31 cellular contexts compared by ENCODE assay signal in the genomic region with DNA sequence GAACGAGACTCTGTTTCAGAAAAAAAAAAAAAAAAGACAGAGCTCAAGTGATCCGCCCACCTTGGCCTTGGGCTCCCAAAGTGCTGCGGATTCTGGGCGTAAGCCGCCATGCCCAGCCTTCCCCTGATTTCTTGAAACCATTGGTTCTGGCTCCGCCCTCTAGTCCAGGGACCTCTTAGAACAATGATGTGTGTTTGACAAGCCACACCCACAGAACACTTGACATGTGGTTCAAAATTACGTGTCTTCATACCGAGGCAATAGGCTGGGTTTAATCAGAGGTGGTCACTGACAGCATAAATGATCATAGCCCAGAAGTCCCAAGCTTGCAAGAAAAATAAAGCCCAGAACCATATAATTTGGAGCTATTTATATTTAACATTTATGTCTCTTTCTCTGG. TPM values are rescaled to one million over a fixed set of nuclear protein-coding genes. Genes with fewer than 3 reads are reported as not detected.
DNase-seq lines count a peak whose midpoint lies in the region; ATAC-seq and TF ChIP-seq lines count a peak whose summit lies in the region.
"Had no signal": no experiment of that assay in that cellular context is flagged by ENCODE, and none has a peak within 500 bp of the region (broad histone marks: within the 10 kb centered on the region; RNA-seq: fewer than 3 reads in every experiment).

No MANE protein-coding gene starts in this region.

- no peaks in the 10 kb centered on the region for H3K27me3 Mint-ChIP-seq in GM23338 (ENCODE audit: insufficient read depth, low read depth, poor library complexity)
- H3K27me3 Mint-ChIP-seq in brain = no peaks in the 10 kb centered on the region
- H3K27me3 Mint-ChIP-seq: B cell; IgD-negative memory B cell; stimulated activated naive CD8-positive, alpha-beta T cell treated with anti-CD3 and anti-CD28 coated beads, Interleukin-15, Interleukin-2, amounts not matched to agents 100 ng/mL and 50 ng/mL, for 24 hours had no signal

- H3K4me2 ChIP-seq in GM23338 (no peak overlapping the region), osteoblast (ENCODE audit: insufficient read depth, low read length) (no peak overlapping the region)

- TF ChIP-seq CTCF in GM23338 (conservative IDR thresholded peaks at IDR 0.05; ENCODE audit: low read depth in 2 of 2) (no peak), brain (conservative IDR thresholded peaks at IDR 0.05) (no peak), osteoblast (IDR thresholded peaks at IDR 0.05; ENCODE audit: extremely low read depth, low read depth, low read length) (no peak), gastrocnemius medialis (IDR thresholded peaks at IDR 0.05 in 4 of 5, conservative IDR thresholded peaks at IDR 0.05 in 1 of 5) (no peak), adrenal gland (IDR thresholded peaks at IDR 0.05) (no peak)

- H3K9me2 ChIP-seq in GM23338 (ENCODE audit: insufficient read depth) = no peaks in the 10 kb centered on the region

- H3K4me1 ChIP-seq in GM23338 (ENCODE audit: insufficient read depth) (no peaks in the 10 kb centered on the region), osteoblast (ENCODE audit: insufficient read depth, low read length) (peaks cover 17% of the 10 kb centered on the region), gastrocnemius medialis (peaks cover 28 to 54% of the 10 kb centered on the region in 2 donors), adrenal gland (replicated peaks in 1 of 2) (peaks cover 49 to 62% of the 10 kb centered on the region in 2 donors)

- H3K9me3 Mint-ChIP-seq in GM23338 (peaks cover 22% of the 10 kb centered on the region; the same call in 2 of the 3 replicates), brain (no peaks in the 10 kb centered on the region)
- H3K9me3 Mint-ChIP-seq: activated naive CD4-positive, alpha-beta T cell treated with anti-CD3 and anti-CD28 coated beads for 36 hours; IgD-negative memory B cell; immature natural killer cell; mesothelial cell of epicardium; natural killer cell; stimulated activated naive CD8-positive, alpha-beta T cell treated with anti-CD3 and anti-CD28 coated beads, Interleukin-15, Interleukin-2, amounts not matched to agents 100 ng/mL and 50 ng/mL, for 24 hours; T-helper 2 cell treated with Interferon-gamma antibody and Interleukin-4, amounts not matched to agents 5 μg/mL and 100 μg/mL, for 36 hours had no signal

- H4K20me1 ChIP-seq in GM23338 (replicated peaks; ENCODE audit: insufficient read depth) (peaks cover 5% of the 10 kb centered on the region; the same call in 1 of the 2 replicates), osteoblast (ENCODE audit: insufficient read depth, low read length) (peaks cover 5% of the 10 kb centered on the region)

- TF ChIP-seq POLR2A in gastrocnemius medialis (IDR thresholded peaks at IDR 0.05) = no peak
- no peak for TF ChIP-seq POLR2A in adrenal gland (IDR thresholded peaks at IDR 0.05)

- DNase-seq in NCI-H82 (lab: John Stamatoyannopoulos, UW) = peak; percentile 21
- no peak for DNase-seq in NCI-H82 treated with DMSO at 0.1 percent for 48 hours (lab: John Stamatoyannopoulos, UW; ENCODE audit: unreplicated experiment)
- DNase-seq in GM23338 (ENCODE audit: low spot score) = peak; percentile 37
- DNase-seq in osteoblast (ENCODE audit: insufficient read length, low spot score, missing footprints) = peak; percentile 83
- DNase-seq in gastrocnemius medialis = no peak
- DNase-seq in retina = no peak
- DNase-seq in adrenal gland = no peak
- DNase-seq: activated CD4-positive, alpha-beta T cell treated with anti-CD3 and anti-CD28 coated beads, Interleukin-2, amount 50 U/mL, for 1 hour; activated naive CD4-positive, alpha-beta T cell treated with anti-CD3 and anti-CD28 coated beads for 36 hours; anterior cingulate cortex; colonic mucosa; effector memory CD4-positive, alpha-beta T cell; H7; hippocampal formation; immature natural killer cell; left lung; natural killer cell; NCI-H1092 treated with DMSO at 0.1 percent for 48 hours; NCI-H2029 treated with DMSO at 0.1 percent for 48 hours; NCI-H446 treated with DMSO at 0.1 percent for 48 hours; Right ventricle myocardium superior; thyroid gland had no signal

- H3K36me3 Mint-ChIP-seq in GM23338 (ENCODE audit: low read depth) = peaks cover 76% of the 10 kb centered on the region
- peaks cover 79% of the 10 kb centered on the region for H3K36me3 Mint-ChIP-seq in brain
- H3K36me3 Mint-ChIP-seq: natural killer cell had no signal

- peaks cover 8% of the 10 kb centered on the region; the same call in 1 of the 2 replicates for H3K36me3 ChIP-seq in GM23338 (ENCODE audit: insufficient read depth)
- H3K36me3 ChIP-seq in osteoblast (ENCODE audit: insufficient read depth, low read length) = peaks cover 17% of the 10 kb centered on the region
- peaks cover 0 to 23% of the 10 kb centered on the region in 2 donors for H3K36me3 ChIP-seq in gastrocnemius medialis
- H3K36me3 ChIP-seq in adrenal gland (replicated peaks in 1 of 2) = peaks cover 0 to 17% of the 10 kb centered on the region in 2 donors
- H3K36me3 ChIP-seq: colonic mucosa had no signal

- no peaks in the 10 kb centered on the region for H3K4me1 Mint-ChIP-seq in GM23338
- H3K4me1 Mint-ChIP-seq in brain = peaks cover 22% of the 10 kb centered on the region
- H3K4me1 Mint-ChIP-seq: B cell had no signal

- H3K27me3 ChIP-seq in GM23338 (ENCODE audit: insufficient read depth) (no peaks in the 10 kb centered on the region), osteoblast (ENCODE audit: insufficient read depth, low read length) (no peaks in the 10 kb centered on the region), gastrocnemius medialis (no peaks in the 10 kb centered on the region), adrenal gland (no peaks in the 10 kb centered on the region)
- H3K27me3 ChIP-seq: cardiac muscle cell, colonic mucosa, left lung, thyroid gland had no signal

- H2AFZ ChIP-seq in GM23338 (no peak overlapping the region), osteoblast (ENCODE audit: low read length) (no peak overlapping the region)

- H3K4me3 ChIP-seq in GM23338 (no peak overlapping the region), osteoblast (ENCODE audit: insufficient read depth, low read length) (no peak overlapping the region), gastrocnemius medialis (no peak overlapping the region), adrenal gland (no peak overlapping the region)
- H3K4me3 ChIP-seq: cardiac muscle cell, colonic mucosa, left lung, skin epidermis, thyroid gland had no signal

- intact Hi-C loops in gastrocnemius medialis (cut with DNase I; ENCODE audit: low total_unique reads) (no loop called here), adrenal gland (cut with DNase I) (no loop called here)

- no peak overlapping the region for H3K27ac ChIP-seq in GM23338 (ENCODE audit: low read depth)
- no peak overlapping the region for H3K27ac ChIP-seq in osteoblast (ENCODE audit: low read depth, low read length)
- H3K27ac ChIP-seq in gastrocnemius medialis = peak overlapping the region in 2 of 4 donors; percentile 72 to 77
- no peak overlapping the region for H3K27ac ChIP-seq in adrenal gland
- H3K27ac ChIP-seq: cardiac muscle cell, VCaP had no signal

- ATAC-seq in GM23338 (no peak; the same call in 1 of the 3 replicates), gastrocnemius medialis (no peak)
- ATAC-seq: left lung, natural killer cell had no signal

- no peaks in the 10 kb centered on the region for H3K79me2 ChIP-seq in GM23338 (replicated peaks; ENCODE audit: insufficient read depth)
- peaks cover 2% of the 10 kb centered on the region for H3K79me2 ChIP-seq in osteoblast (ENCODE audit: insufficient read depth, low read length)

- in situ Hi-C loops in gastrocnemius medialis (cut with MboI; ENCODE audit: low sequenced_read_pairs in 4 of 4) = loop anchor here in 2 of 4 donors (5.0 to 25.0 kb wide), 2 partner anchors 192 kb away; partner anchors contain the start of gene GPRC5B (in 1 of the 2)

- H3K9me3 ChIP-seq in osteoblast (ENCODE audit: low read depth, low read length) = no peaks in the 10 kb centered on the region
- H3K9me3 ChIP-seq in gastrocnemius medialis = no peaks in the 10 kb centered on the region
- no peaks in the 10 kb centered on the region for H3K9me3 ChIP-seq in adrenal gland (replicated peaks in 1 of 3)
- H3K9me3 ChIP-seq: colonic mucosa, left lung, thyroid gland had no signal

- H3F3A ChIP-seq in GM23338 (replicated peaks; ENCODE audit: low read depth) = 0 out of 2 replicates have a peak, but pooled peaks cover 3% of the 10 kb centered on the region

- H3K4me3 Mint-ChIP-seq in GM23338 = no peak overlapping the region
- no peak overlapping the region for H3K4me3 Mint-ChIP-seq in brain
- H3K4me3 Mint-ChIP-seq: activated naive CD4-positive, alpha-beta T cell treated with anti-CD3 and anti-CD28 coated beads for 36 hours; B cell; mesothelial cell of epicardium; natural killer cell; stimulated activated naive CD8-positive, alpha-beta T cell treated with anti-CD3 and anti-CD28 coated beads, Interleukin-15, Interleukin-2, amounts not matched to agents 100 ng/mL and 50 ng/mL, for 24 hours; T-helper 2 cell treated with Interferon-gamma antibody and Interleukin-4, amounts not matched to agents 5 μg/mL and 100 μg/mL, for 36 hours had no signal

- H3K27ac Mint-ChIP-seq in GM23338 = no peak overlapping the region
- peak overlapping the region in 3 of 5 experiments; percentile 67 to 79 (median 78) for H3K27ac Mint-ChIP-seq in brain
- H3K27ac Mint-ChIP-seq: B cell; IgD-negative memory B cell; mesothelial cell of epicardium; natural killer cell; stimulated activated naive CD8-positive, alpha-beta T cell treated with anti-CD3 and anti-CD28 coated beads, Interleukin-15, Interleukin-2, amounts not matched to agents 100 ng/mL and 50 ng/mL, for 24 hours; T-helper 2 cell treated with Interferon-gamma antibody and Interleukin-4, amounts not matched to agents 5 μg/mL and 100 μg/mL, for 36 hours had no signal

- 90 to 97% (median 95%) methylated on average over 8 of the region's 8 CpGs for WGBS in adrenal gland, 4 donors

RNA-seq across cellular contexts. Expression of gene KNOP1, which starts 23.0 kb away (rescaled TPM):
- total RNA-seq in GM23338 (2014; rRNA removed; shearing (Covaris generic)) = 56.1 and 57.7 TPM in 2 replicates
- 190 and 207 TPM in 2 replicates for polyA plus RNA-seq in GM23338 (2016; fragmentation: Nextera tagmentation; extraction: Ambion mirVana)
- 39.5 TPM for polyA plus RNA-seq in brain (ENCODE audit: insufficient read depth, low read depth, low replicate concordance)
- total RNA-seq in osteoblast = 10.1 and 15.3 TPM in 2 replicates
- total RNA-seq in gastrocnemius medialis = 1 to 10 TPM; 4.1 to 9.2 (median 5.5) TPM
- total RNA-seq in adrenal gland = 10 to 100 TPM in 7 of 8 donors, 1 to 10 TPM in 1; 8.1 to 17.7 (median 11.5) TPM
- polyA plus RNA-seq in adrenal gland = 10 to 100 TPM; 13.5 to 30.6 (median 26.5) TPM

RNA-seq across cellular contexts. Expression of gene IQCK, which starts 23.1 kb away (rescaled TPM):
- total RNA-seq in GM23338 (2014; rRNA removed; shearing (Covaris generic)) = 7.9 and 10.0 TPM in 2 replicates
- 5.8 and 7.6 TPM in 2 replicates for polyA plus RNA-seq in GM23338 (2016; fragmentation: Nextera tagmentation; extraction: Ambion mirVana)
- 52.4 TPM for polyA plus RNA-seq in brain (ENCODE audit: insufficient read depth, low read depth, low replicate concordance)
- total RNA-seq in osteoblast = 8.7 and 9.4 TPM in 2 replicates
- 10 to 100 TPM in 2 of 4 donors, 1 to 10 TPM in 2; 8.3 to 17.3 (median 9.4) TPM for total RNA-seq in gastrocnemius medialis
- total RNA-seq in adrenal gland = 10 to 100 TPM in 7 of 8 donors, 1 to 10 TPM in 1; 8.2 to 35.2 (median 14.4) TPM
- 10 to 100 TPM; 14.7 to 18.3 (median 16.7) TPM for polyA plus RNA-seq in adrenal gland

Comparison
In these comparisons a context has a peak if more than half of its experiments do, and no peak if none do; other contexts are left out.
1. DNase-seq: peak in NCI-H82 (single experiment), GM23338 (single experiment) and osteoblast (single experiment); none in NCI-H82 treated with DMSO at 0.1 percent for 48 hours (single experiment), gastrocnemius medialis (0 of 2), retina (single experiment) and adrenal gland (0 of 7).